Comparison of ENCODE assay signal across 12 cellular contexts in genomic region chr4:40292313-40292759, GRCh38. TPM values are rescaled to one million over a fixed set of nuclear protein-coding genes. Genes with fewer than 3 reads are reported as not detected.
A peak's percentile ranks its signal among the peaks of the same experiment; 100 is the strongest.
DNase-seq lines count a peak whose midpoint lies in the region; ATAC-seq, FAIRE-seq and TF ChIP-seq lines count a peak whose summit lies in the region.
"Had no signal": no experiment of that assay in that cellular context is flagged by ENCODE, and none has a peak within 500 bp of the region (broad histone marks: within the 10 kb centered on the region; RNA-seq: fewer than 3 reads in every experiment).

No MANE protein-coding gene starts in this region.

- no peak for TF ChIP-seq CTCF in DND-41 (IDR thresholded peaks at IDR 0.05; ENCODE audit: borderline replicate concordance, extremely low read depth, low read length, poor library complexity, severe bottlenecking)
- TF ChIP-seq CTCF in cardiac fibroblast (IDR thresholded peaks at IDR 0.05; ENCODE audit: low read depth, low read length) = no peak

- no peak for FAIRE-seq in H54 (lab: Jason Lieb, UNC)

- H3K9me3 ChIP-seq in DND-41 (ENCODE audit: insufficient read depth, low read length, severe bottlenecking) = peaks cover 7% of the 10 kb centered on the region
- H3K9me3 ChIP-seq: sigmoid colon had no signal

- no peak overlapping the region for H3K9ac ChIP-seq in DND-41 (ENCODE audit: low read depth, low read length)

- H3K36me3 ChIP-seq in DND-41 (ENCODE audit: insufficient read depth, low read length) = no peaks in the 10 kb centered on the region
- H3K36me3 ChIP-seq: esophagus squamous epithelium, sigmoid colon had no signal

- no peak for TF ChIP-seq POLR2A in H54 (IDR thresholded peaks at IDR 0.05; ENCODE audit: low read depth, low read length)

- no peaks in the 10 kb centered on the region for H3K79me2 ChIP-seq in DND-41 (ENCODE audit: insufficient read depth, low read length)

- H3K4me1 ChIP-seq in DND-41 (ENCODE audit: insufficient read depth, low read length) = peaks cover 54% of the 10 kb centered on the region
- H3K4me1 ChIP-seq: sigmoid colon had no signal

- DNase-seq in DND-41 (no peak), M059J (ENCODE audit: low read depth) (peak; percentile 71), cardiac fibroblast (ENCODE audit: low read depth in 2 of 2) (peak; percentile 58 to 76), myocyte (ENCODE audit: low read depth) (peak; percentile 41), H54 (ENCODE audit: insufficient read length, low spot score) (no peak), activated gamma-delta T cell (lab: John Stamatoyannopoulos, UW) (no peak), OCI-M1 (lab: John Stamatoyannopoulos, UW) (no peak)
- DNase-seq: esophagus squamous epithelium, sigmoid colon had no signal

- no peaks in the 10 kb centered on the region for H4K20me1 ChIP-seq in DND-41 (ENCODE audit: insufficient read depth, low read length)

- ATAC-seq in DND-41 (ENCODE audit: insufficient read depth, low read depth) (no peak), GM19328 (IDR thresholded peaks at IDR 0.05; ENCODE audit: unreplicated experiment) (no peak)

- no peak overlapping the region for H3K4me2 ChIP-seq in DND-41 (ENCODE audit: insufficient read depth, low read length)

- peak overlapping the region; percentile 66 for H3K27ac ChIP-seq in DND-41 (ENCODE audit: low read length)
- H3K27ac ChIP-seq: esophagus squamous epithelium, sigmoid colon had no signal

- H3K4me3 ChIP-seq in DND-41 (ENCODE audit: low read depth in 1 of 2, low read length in 2 of 2) (no peak overlapping the region), cardiac fibroblast (replicated peaks in 1 of 2; ENCODE audit: low read depth in 2 of 2, low read length in 2 of 2) (no peak overlapping the region)
- H3K4me3 ChIP-seq: esophagus squamous epithelium, sigmoid colon had no signal

- H3K27me3 ChIP-seq in DND-41 (ENCODE audit: insufficient read depth, low read length, poor library complexity) = no peaks in the 10 kb centered on the region
- H3K27me3 ChIP-seq: esophagus squamous epithelium, sigmoid colon had no signal

- peak overlapping the region; percentile 55; the same call in 1 of the 2 replicates for H2AFZ ChIP-seq in DND-41 (ENCODE audit: low read depth, low read length)

RNA-seq across cellular contexts. Expression of gene CHRNA9, which starts 42.8 kb away (rescaled TPM):
- 1.5 and 3.1 TPM in 2 replicates for total RNA-seq in M059J (2014; rRNA removed; shearing (Covaris generic))
- 0.62 TPM in 1 of 2 replicates, not detected in the other for total RNA-seq in myocyte
- polyA plus RNA-seq in myocyte (2012) = 0.91 TPM
- total RNA-seq: esophagus squamous epithelium, mesothelial cell of epicardium, NCI-H460, sigmoid colon had no signal
- polyA plus RNA-seq: sigmoid colon had no signal

Comparison
In these comparisons a context has a peak if more than half of its experiments do, and no peak if none do; other contexts are left out.
1. DNase-seq: peak in M059J (single experiment), cardiac fibroblast (2 of 2) and myocyte (single experiment); none in DND-41 (single experiment), H54 (single experiment), activated gamma-delta T cell (single experiment) and OCI-M1 (single experiment).